Comparison of ENCODE assay signal across 11 cellular contexts in the genomic region with DNA sequence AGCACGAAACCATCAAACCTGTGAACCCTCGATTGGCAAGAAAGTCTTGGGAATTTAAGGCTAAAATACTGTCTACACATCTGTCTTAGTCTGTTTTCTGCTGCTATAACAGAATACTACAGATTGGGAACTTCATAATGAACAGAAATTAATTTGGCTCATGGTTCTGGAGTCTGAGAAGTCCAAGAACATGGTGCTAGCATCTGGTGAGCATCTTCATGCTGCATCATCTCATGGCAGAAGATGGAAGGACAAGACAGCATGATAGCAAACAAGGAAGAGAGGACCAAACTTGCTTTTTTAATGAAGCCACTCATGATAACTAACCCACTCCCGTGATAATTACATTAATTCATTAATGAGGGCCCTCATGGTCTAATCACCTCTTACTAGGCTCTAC.
"Had no signal": no experiment of that assay in that cellular context is flagged by ENCODE, and none has a peak within 500 bp of the region (broad histone marks: within the 10 kb centered on the region; RNA-seq: fewer than 3 reads in every experiment).

No MANE protein-coding gene starts in this region.

- H3K9me3 ChIP-seq: HAP-1 had no signal

- H2AFZ ChIP-seq: GM23248, GM23338 had no signal

- H3K4me3 ChIP-seq: GM23248, GM23338, HAP-1 had no signal

- H3K36me3 ChIP-seq: HAP-1 had no signal

- H3K4me2 ChIP-seq: GM23338 had no signal

- H3K27ac ChIP-seq: GM23248 had no signal

- H3K4me1 ChIP-seq: HAP-1 had no signal

- ATAC-seq: GM23338, HCT116 had no signal

- DNase-seq: GM23248, GOT3, H7, H9, HCEC 1CT, HFFc6 had no signal

- FAIRE-seq: H1, H54 had no signal

- H3K9ac ChIP-seq: GM23248 had no signal
